In the genomic region with DNA sequence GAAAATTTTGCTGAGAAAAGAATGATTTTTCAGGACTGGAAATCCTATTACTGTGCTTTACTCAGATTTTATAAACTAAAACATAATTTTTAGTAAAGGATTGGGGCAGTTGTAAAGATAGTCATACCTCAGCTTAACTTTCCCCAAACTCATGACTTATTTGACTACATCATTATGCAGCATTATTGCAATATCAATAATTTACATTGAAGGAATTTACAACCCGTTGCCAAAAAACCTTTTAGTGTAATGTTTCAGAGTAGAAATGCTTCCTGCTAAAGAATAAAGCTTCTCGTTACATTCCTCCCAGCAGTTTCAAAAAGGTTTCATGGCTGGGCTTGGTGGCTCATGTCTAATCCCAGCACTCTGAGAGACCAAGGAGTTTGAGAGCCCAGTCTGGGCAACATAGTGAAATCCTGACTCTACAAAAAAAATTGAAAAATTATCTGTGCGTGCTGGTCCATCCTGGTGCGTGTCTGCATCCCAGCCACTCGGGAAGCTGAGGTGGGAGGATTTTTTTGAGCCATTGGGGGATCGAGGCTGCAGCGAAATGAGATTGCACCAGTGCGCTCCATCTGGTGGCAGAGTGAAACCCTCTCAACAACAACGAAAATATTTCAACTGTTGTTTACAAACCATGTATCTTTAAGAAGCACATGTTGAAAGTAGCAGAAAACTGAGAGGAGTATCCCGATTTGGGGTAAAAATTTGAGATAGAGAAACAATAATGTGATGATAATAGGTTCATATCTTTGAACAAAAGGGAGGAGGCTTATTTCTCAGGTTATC, we compare ENCODE assay signal across 8 cellular contexts. TPM values are rescaled to one million over a fixed set of nuclear protein-coding genes. Genes with fewer than 3 reads are reported as not detected.
A peak's percentile ranks its signal among the peaks of the same experiment; 100 is the strongest.
DNase-seq lines count a peak whose midpoint lies in the region; ATAC-seq and TF ChIP-seq lines count a peak whose summit lies in the region.

No MANE protein-coding gene starts in this region.

- H3K36me3 ChIP-seq in CD8-positive, alpha-beta memory T cell (ENCODE audit: insufficient read depth, low read length): no peaks in the 10 kb centered on the region
- no peaks in the 10 kb centered on the region for H3K36me3 ChIP-seq in esophagus muscularis mucosa

- H3K4me1 Mint-ChIP-seq in CD8-positive, alpha-beta memory T cell: peaks cover 68 to 80% (median 78%) of the 10 kb centered on the region in 3 donors
- H3K4me1 Mint-ChIP-seq in osteocyte (ENCODE audit: unreplicated experiment): peaks cover 68% of the 10 kb centered on the region

- peak overlapping the region; percentile 48 to 99 (median 68) for H3K4me3 Mint-ChIP-seq in CD8-positive, alpha-beta memory T cell
- peak overlapping the region; percentile 60 for H3K4me3 Mint-ChIP-seq in osteocyte (ENCODE audit: unreplicated experiment)

- H3K4me1 ChIP-seq in CD8-positive, alpha-beta memory T cell (ENCODE audit: insufficient read depth, low read length): peaks cover 68% of the 10 kb centered on the region
- H3K4me1 ChIP-seq in esophagus muscularis mucosa: peaks cover 60 to 76% (median 74%) of the 10 kb centered on the region in 4 donors

- peak overlapping the region; percentile 1 for H3K4me3 ChIP-seq in CD8-positive, alpha-beta memory T cell (ENCODE audit: low read length)
- H3K4me3 ChIP-seq in WI38 (ENCODE audit: low read depth, low read length): no peak overlapping the region
- H3K4me3 ChIP-seq in esophagus muscularis mucosa: peak overlapping the region in 2 of 4 donors; percentile 6 to 10

- DNase-seq in CD8-positive, alpha-beta memory T cell: peak; percentile 7 to 61 (median 34)
- DNase-seq in HEK293T (ENCODE audit: extremely low spot score): peak; percentile 43
- no peak for DNase-seq in esophagus muscularis mucosa (ENCODE audit: extremely low spot score)
- no peak for DNase-seq in osteocyte (ENCODE audit: extremely low spot score, unreplicated experiment)
- DNase-seq in NCI-H774 (lab: John Stamatoyannopoulos, UW): no peak
- no peak for DNase-seq in GF-D8 (lab: John Stamatoyannopoulos, UW)

- ATAC-seq in GM19397 (IDR thresholded peaks at IDR 0.05; ENCODE audit: unreplicated experiment): no peak

- H3K27ac Mint-ChIP-seq in CD8-positive, alpha-beta memory T cell: peak overlapping the region in 7 of 8 donors; percentile 3 to 93 (median 39)
- peak overlapping the region; percentile 90 for H3K27ac Mint-ChIP-seq in osteocyte (ENCODE audit: unreplicated experiment)

- peak; percentile 29; the same call in 1 of the 2 replicates for TF ChIP-seq CTCF in WI38 (IDR thresholded peaks at IDR 0.05; ENCODE audit: low read depth, low read length)
- TF ChIP-seq CTCF in esophagus muscularis mucosa (IDR thresholded peaks at IDR 0.05): peak; percentile 34 to 41 (median 40)
- peak; percentile 63 for TF ChIP-seq CTCF in osteocyte (IDR thresholded peaks at IDR 0.05)

- peaks cover 0 to 24% (median 0%) of the 10 kb centered on the region in 3 donors for H3K36me3 Mint-ChIP-seq in CD8-positive, alpha-beta memory T cell
- no peaks in the 10 kb centered on the region for H3K36me3 Mint-ChIP-seq in osteocyte (ENCODE audit: unreplicated experiment)

- no peak for TF ChIP-seq EP300 in esophagus muscularis mucosa (IDR thresholded peaks at IDR 0.05)

- CTCF ChIA-PET in CD8-positive, alpha-beta memory T cell (lab: Charles Lee): interaction anchor here (0.7 to 7.6 kb wide), 17 partner anchors 8 to 352 kb away, joined by 3 to 58 read pairs (median 4); a partner anchor contains a TSS
- CTCF ChIA-PET in HEK293T (lab: Yijun Ruan, JAX): interaction anchor here (0.6 to 1.5 kb wide), 7 partner anchors 11 to 1109 kb away, joined by 3 to 10 read pairs (median 3); no protein-coding TSS in a partner anchor

- TF ChIP-seq POLR2A in esophagus muscularis mucosa (IDR thresholded peaks at IDR 0.05; ENCODE audit: low read depth): no peak

- no peaks in the 10 kb centered on the region for H3K9me3 ChIP-seq in CD8-positive, alpha-beta memory T cell (ENCODE audit: low read length)
- H3K9me3 ChIP-seq in esophagus muscularis mucosa: no peaks in the 10 kb centered on the region

- intact Hi-C loops in esophagus muscularis mucosa (cut with DNase I): loop anchor here (10.0 kb wide), 1 partner anchor 1184 kb away; a partner anchor contains a TSS

- H3K27me3 Mint-ChIP-seq in CD8-positive, alpha-beta memory T cell: peaks cover 0 to 2% of the 10 kb centered on the region in 2 donors
- H3K27me3 Mint-ChIP-seq in osteocyte (ENCODE audit: unreplicated experiment): no peaks in the 10 kb centered on the region

- no peaks in the 10 kb centered on the region for H3K27me3 ChIP-seq in CD8-positive, alpha-beta memory T cell (ENCODE audit: insufficient read depth, low read length, poor library complexity, severe bottlenecking)
- no peaks in the 10 kb centered on the region for H3K27me3 ChIP-seq in esophagus muscularis mucosa

- POLR2A ChIA-PET in CD8-positive, alpha-beta memory T cell (lab: Charles Lee): interaction anchor here (0.5 to 2.1 kb wide), 6 partner anchors 8 to 197 kb away, joined by 4 to 15 read pairs (median 5); a partner anchor contains a TSS
- POLR2A ChIA-PET in HEK293T (lab: Yijun Ruan, JAX): interaction anchor here (1.0 to 6.5 kb wide), 4 partner anchors 9 to 350 kb away, joined by 3 to 63 read pairs (median 8); a partner anchor contains a TSS

- no peak overlapping the region for H3K27ac ChIP-seq in CD8-positive, alpha-beta memory T cell (ENCODE audit: low read depth, low read length)
- peak overlapping the region in 2 of 4 donors; percentile 24 to 28 for H3K27ac ChIP-seq in esophagus muscularis mucosa (replicated peaks in 1 of 4)

- WGBS in esophagus muscularis mucosa: 16% methylated on average over 10 of the region's 10 CpGs

- H3K9me3 Mint-ChIP-seq in CD8-positive, alpha-beta memory T cell: no peaks in the 10 kb centered on the region
- no peaks in the 10 kb centered on the region for H3K9me3 Mint-ChIP-seq in osteocyte (ENCODE audit: unreplicated experiment)

TF ChIP-seq in HEK293T, 16 proteins besides CTCF, POLR2A, EP300 and RAD21:
- TF ChIP-seq FOXA1 (IDR thresholded peaks at IDR 0.05) (no peak), FOXK2 (IDR thresholded peaks at IDR 0.05) (peak; percentile 84)
TF ChIP-seq in HEK293T: peak in this region for 1.

RNA-seq across cellular contexts. Expression of a gene that starts 4.4 kb away (rescaled TPM):
- total RNA-seq in CD8-positive, alpha-beta memory T cell: 10 to 100 TPM; 95.8 to 96.3 TPM
- polyA plus RNA-seq in CD8-positive, alpha-beta memory T cell: 52.0 TPM
- total RNA-seq in esophagus muscularis mucosa (10 to 100 TPM; 46.2 to 93.1 (median 59.6) TPM), osteocyte (34.0 and 38.7 TPM in 2 replicates)

Comparison
In these comparisons a context has a peak if more than half of its experiments do, and no peak if none do; other contexts are left out.
1. DNase-seq: peak in CD8-positive, alpha-beta memory T cell (5 of 5) and HEK293T (single experiment); none in esophagus muscularis mucosa (single experiment), osteocyte (single experiment), NCI-H774 (single experiment) and GF-D8 (single experiment).
2. Peak in every context shown above with its lines, with median percentiles within 50 percentile points of each other: CTCF ChIP-seq.